Comparison of ENCODE assay signal across 15 cellular contexts in genomic region chr17:67519801-67520251, GRCh38.
DNase-seq lines count a peak whose midpoint lies in the region; ATAC-seq and TF ChIP-seq lines count a peak whose summit lies in the region.
"Had no signal": no experiment of that assay in that cellular context is flagged by ENCODE, and none has a peak within 500 bp of the region (broad histone marks: within the 10 kb centered on the region; RNA-seq: fewer than 3 reads in every experiment).

No MANE protein-coding gene starts in this region.

- H3K9me3 ChIP-seq in lower lobe of right lung (no peaks in the 10 kb centered on the region), vagina (no peaks in the 10 kb centered on the region)
- H3K9me3 ChIP-seq: right atrium auricular region had no signal

- H3K4me1 Mint-ChIP-seq in stimulated activated naive CD8-positive, alpha-beta T cell treated with anti-CD3 and anti-CD28 coated beads, Interleukin-15, Interleukin-2, amounts not matched to agents 100 ng/mL and 50 ng/mL, for 24 hours (ENCODE audit: low read depth) = peaks cover 70% of the 10 kb centered on the region
- peaks cover 56% of the 10 kb centered on the region for H3K4me1 Mint-ChIP-seq in activated naive CD8-positive, alpha-beta T cell treated with anti-CD3 and anti-CD28 coated beads, Interleukin-2, amount 50 U/mL, for 24 hours

- no peak for DNase-seq in stimulated activated naive CD8-positive, alpha-beta T cell treated with anti-CD3 and anti-CD28 coated beads, Interleukin-15, Interleukin-2, amounts not matched to agents 100 U/mL and 50 U/mL, for 24 hours
- DNase-seq in activated naive CD8-positive, alpha-beta T cell treated with anti-CD3 and anti-CD28 coated beads, Interleukin-2, amount 50 U/mL, for 24 hours = no peak
- DNase-seq in lower lobe of right lung = no peak
- DNase-seq in vagina (ENCODE audit: extremely low spot score in 2 of 2) = no peak
- DNase-seq in GM19240 (ENCODE audit: insufficient read length, low spot score) = no peak
- no peak for DNase-seq in DMS153 treated with DMSO at 0.1 percent for 48 hours (lab: John Stamatoyannopoulos, UW; ENCODE audit: unreplicated experiment)
- DNase-seq: activated CD4-positive, alpha-beta T cell treated with anti-CD3 and anti-CD28 coated beads for 1 hour; DMS 273 treated with DMSO at 0.1 percent for 48 hours; esophagus squamous epithelium; NCI-H2081; T-helper 2 cell had no signal

- H3K27me3 Mint-ChIP-seq in stimulated activated naive CD8-positive, alpha-beta T cell treated with anti-CD3 and anti-CD28 coated beads, Interleukin-15, Interleukin-2, amounts not matched to agents 100 ng/mL and 50 ng/mL, for 24 hours = no peaks in the 10 kb centered on the region
- H3K27me3 Mint-ChIP-seq in activated naive CD8-positive, alpha-beta T cell treated with anti-CD3 and anti-CD28 coated beads, Interleukin-2, amount 50 U/mL, for 24 hours = no peaks in the 10 kb centered on the region

- no peak for TF ChIP-seq POLR2A in vagina (IDR thresholded peaks at IDR 0.05)

- no peaks in the 10 kb centered on the region for H3K27me3 ChIP-seq in lower lobe of right lung (ENCODE audit: low read depth)
- H3K27me3 ChIP-seq in vagina = no peaks in the 10 kb centered on the region
- H3K27me3 ChIP-seq: esophagus squamous epithelium, right atrium auricular region had no signal

- peaks cover 7% of the 10 kb centered on the region for H3K9me3 Mint-ChIP-seq in stimulated activated naive CD8-positive, alpha-beta T cell treated with anti-CD3 and anti-CD28 coated beads, Interleukin-15, Interleukin-2, amounts not matched to agents 100 ng/mL and 50 ng/mL, for 24 hours
- H3K9me3 Mint-ChIP-seq in activated naive CD8-positive, alpha-beta T cell treated with anti-CD3 and anti-CD28 coated beads, Interleukin-2, amount 50 U/mL, for 24 hours = no peaks in the 10 kb centered on the region

- peak overlapping the region; percentile 51 for H3K4me3 Mint-ChIP-seq in stimulated activated naive CD8-positive, alpha-beta T cell treated with anti-CD3 and anti-CD28 coated beads, Interleukin-15, Interleukin-2, amounts not matched to agents 100 ng/mL and 50 ng/mL, for 24 hours
- H3K4me3 Mint-ChIP-seq in activated naive CD8-positive, alpha-beta T cell treated with anti-CD3 and anti-CD28 coated beads, Interleukin-2, amount 50 U/mL, for 24 hours = no peak overlapping the region
- H3K4me3 Mint-ChIP-seq: nephron had no signal

- H3K27ac ChIP-seq in lower lobe of right lung (no peak overlapping the region), vagina (peak overlapping the region; percentile 59)
- H3K27ac ChIP-seq: right atrium auricular region had no signal

- H3K36me3 Mint-ChIP-seq in stimulated activated naive CD8-positive, alpha-beta T cell treated with anti-CD3 and anti-CD28 coated beads, Interleukin-15, Interleukin-2, amounts not matched to agents 100 ng/mL and 50 ng/mL, for 24 hours (ENCODE audit: low read depth) = no peaks in the 10 kb centered on the region
- H3K36me3 Mint-ChIP-seq in activated naive CD8-positive, alpha-beta T cell treated with anti-CD3 and anti-CD28 coated beads, Interleukin-2, amount 50 U/mL, for 24 hours (ENCODE audit: low read depth) = no peaks in the 10 kb centered on the region

- H3K4me3 ChIP-seq in lower lobe of right lung = peak overlapping the region; percentile 17
- no peak overlapping the region for H3K4me3 ChIP-seq in vagina
- H3K4me3 ChIP-seq: right atrium auricular region had no signal

- intact Hi-C loops in lower lobe of right lung (cut with DNase I) = no loop called here
- intact Hi-C loops in vagina (cut with DNase I) = no loop called here

- H3K4me1 ChIP-seq in lower lobe of right lung = peaks cover 41% of the 10 kb centered on the region
- peaks cover 18% of the 10 kb centered on the region for H3K4me1 ChIP-seq in vagina

- ATAC-seq in stimulated activated naive CD8-positive, alpha-beta T cell treated with anti-CD3 and anti-CD28 coated beads, Interleukin-15, Interleukin-2, amounts not matched to agents 100 U/mL and 50 U/mL, for 24 hours = no peak
- ATAC-seq in activated naive CD8-positive, alpha-beta T cell treated with anti-CD3 and anti-CD28 coated beads, Interleukin-2, amount 50 U/mL, for 24 hours = no peak
- ATAC-seq in lower lobe of right lung (peak in 1 of 2 donors; percentile 12), GM21723 (IDR thresholded peaks at IDR 0.05; ENCODE audit: unreplicated experiment) (no peak)

- H3K27ac Mint-ChIP-seq in stimulated activated naive CD8-positive, alpha-beta T cell treated with anti-CD3 and anti-CD28 coated beads, Interleukin-15, Interleukin-2, amounts not matched to agents 100 ng/mL and 50 ng/mL, for 24 hours = peak overlapping the region; percentile 56
- peak overlapping the region; percentile 84 for H3K27ac Mint-ChIP-seq in activated naive CD8-positive, alpha-beta T cell treated with anti-CD3 and anti-CD28 coated beads, Interleukin-2, amount 50 U/mL, for 24 hours

- TF ChIP-seq CTCF in lower lobe of right lung (IDR thresholded peaks at IDR 0.05) (no peak), vagina (IDR thresholded peaks at IDR 0.05) (no peak)

- H3K36me3 ChIP-seq in lower lobe of right lung = no peaks in the 10 kb centered on the region
- no peaks in the 10 kb centered on the region for H3K36me3 ChIP-seq in vagina
- H3K36me3 ChIP-seq: esophagus squamous epithelium, right atrium auricular region had no signal
